Comparison of ENCODE assay signal across 29 cellular contexts in the genomic region with DNA sequence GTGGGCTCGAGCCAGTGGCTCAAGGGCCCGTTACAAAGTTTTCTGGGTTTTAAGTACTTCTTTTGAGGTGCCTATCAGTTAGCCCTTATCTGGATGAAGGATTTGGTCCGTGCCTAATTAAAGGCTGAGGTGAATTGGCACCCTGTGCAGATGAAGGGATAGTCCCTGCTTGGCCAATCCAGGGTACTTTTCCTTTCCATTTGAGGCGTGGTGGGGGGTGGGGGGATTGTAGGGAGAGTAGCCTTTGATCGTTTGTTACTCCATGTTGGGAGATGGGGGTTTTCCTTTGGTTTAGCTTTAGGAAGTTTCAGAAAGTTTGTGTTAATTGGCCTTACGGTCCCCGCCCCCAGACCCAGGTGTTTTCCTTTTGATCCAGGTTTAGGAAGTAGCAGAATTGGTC.
"Had no signal": no experiment of that assay in that cellular context is flagged by ENCODE, and none has a peak within 500 bp of the region (broad histone marks: within the 10 kb centered on the region; RNA-seq: fewer than 3 reads in every experiment).

No MANE protein-coding gene starts in this region.

- H3K27me3 ChIP-seq: ascending aorta, breast epithelium, cardiac muscle cell, colonic mucosa, esophagus muscularis mucosa, gastroesophageal sphincter had no signal

- H3K27ac ChIP-seq: ascending aorta, breast epithelium, cardiac muscle cell, colonic mucosa, esophagus muscularis mucosa, gastroesophageal sphincter, WERI-Rb-1 had no signal

- DNase-seq: activated CD4-positive, alpha-beta memory T cell treated with anti-CD3 and anti-CD28 coated beads, Interleukin-2, amount 10 ng/mL, durations not matched to agents 7 days and 5 days; activated CD4-positive, alpha-beta T cell treated with anti-CD3 and anti-CD28 coated beads for 36 hours; activated CD4-positive, alpha-beta T cell treated with anti-CD3 and anti-CD28 coated beads, Interleukin-2, amount 10 ng/mL, durations not matched to agents 7 days and 5 days; activated CD4-positive, alpha-beta T cell treated with anti-CD3 and anti-CD28 coated beads, Interleukin-2, amount 50 U/mL, for 4 hours; activated CD4-positive, CD25-positive, alpha-beta regulatory T cell; activated CD4-positive, CD25-positive, alpha-beta regulatory T cell treated with anti-CD3 and anti-CD28 coated beads, Interleukin-2, amount 50 U/mL, for 72 hours; activated CD8-positive, alpha-beta memory T cell treated with anti-CD3 and anti-CD28 coated beads, Interleukin-2, amount 50 U/mL, for 48 hours; activated gamma-delta T cell; activated naive CD4-positive, alpha-beta T cell; activated naive CD4-positive, alpha-beta T cell treated with anti-CD3 and anti-CD28 coated beads, Interleukin-2, amount 10 ng/mL, durations not matched to agents 7 days and 5 days; activated naive CD8-positive, alpha-beta T cell treated with anti-CD3 and anti-CD28 coated beads, Interleukin-2, amount 10 ng/mL, durations not matched to agents 7 days and 5 days; activated T-cell treated with anti-CD3 and anti-CD28 coated beads for 4 hours; activated T-cell treated with anti-CD3 and anti-CD28 coated beads, Interleukin-2, amount 50 U/mL, for 24 hours; activated T-cell treated with anti-CD3 and anti-CD28 coated beads, Interleukin-2, amount 50 U/mL, for 72 hours; central memory CD4-positive, alpha-beta T cell; cerebellar nuclear complex; colonic mucosa; effector CD8-positive, alpha-beta T cell; erythroblast; foreskin melanocyte; T-helper 1 cell; T-helper 17 cell; T1000; WERI-Rb-1 had no signal

- H3K9me3 ChIP-seq: breast epithelium, colonic mucosa, esophagus muscularis mucosa, gastroesophageal sphincter had no signal

- H3K4me3 ChIP-seq: ascending aorta, breast epithelium, cardiac muscle cell, colonic mucosa, esophagus muscularis mucosa, gastroesophageal sphincter had no signal

- H3K36me3 ChIP-seq: breast epithelium, cardiac muscle cell, colonic mucosa had no signal

- H3K4me1 ChIP-seq: ascending aorta, breast epithelium, colonic mucosa, esophagus muscularis mucosa, gastroesophageal sphincter had no signal
